ENCODE assay signal across 1 cellular context in the genomic region with DNA sequence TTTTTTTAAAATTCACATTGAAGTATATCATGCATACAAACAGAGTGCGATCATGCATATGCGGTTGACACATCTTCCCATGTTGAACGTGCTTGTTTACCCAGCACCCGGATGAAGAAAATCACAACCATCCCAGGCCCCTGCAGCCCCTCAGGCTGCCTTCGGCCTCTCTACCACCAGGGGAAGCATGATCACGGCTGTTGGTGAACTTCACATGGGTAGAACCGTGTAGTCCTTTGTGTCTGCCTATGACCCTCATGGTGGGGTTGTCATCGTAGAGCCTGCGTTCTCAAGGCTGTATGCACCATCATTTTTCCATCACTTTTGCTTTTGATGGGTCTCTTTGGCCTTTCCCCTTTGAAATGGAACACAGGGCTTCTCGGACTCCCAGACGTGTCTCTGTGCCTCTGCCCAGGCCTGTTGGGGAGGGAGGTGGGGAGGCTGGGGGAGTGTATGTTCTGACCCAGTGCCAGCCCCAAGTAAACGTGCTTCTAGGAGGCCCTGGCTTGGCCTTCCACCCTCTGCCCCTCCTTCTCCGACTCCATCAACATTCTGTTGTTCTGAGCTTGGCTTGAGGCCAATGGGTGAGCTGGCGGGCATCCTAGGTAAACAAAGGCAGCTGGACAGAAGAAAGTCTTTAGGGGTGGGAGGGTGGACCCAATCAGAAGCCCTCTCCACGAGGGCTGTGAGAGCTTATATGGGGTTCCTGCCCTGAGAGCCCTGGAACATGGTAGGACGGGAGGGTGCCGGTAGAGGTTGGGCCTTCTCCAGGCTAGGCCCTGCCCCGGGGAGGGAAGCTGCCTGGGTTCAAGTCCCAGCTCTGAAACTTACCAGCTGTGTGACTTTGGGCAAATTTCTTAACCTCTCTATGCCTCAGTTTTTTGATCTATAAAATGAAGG.
A peak's percentile ranks its signal among the peaks of the same experiment; 100 is the strongest.
TF ChIP-seq lines count a peak whose summit lies in the region.

No MANE protein-coding gene starts in this region.

TF ChIP-seq in SK-N-SH, 30 proteins besides CTCF, POLR2A, EP300 and RAD21 (continued from another document):
- TF ChIP-seq, protein P1, sequence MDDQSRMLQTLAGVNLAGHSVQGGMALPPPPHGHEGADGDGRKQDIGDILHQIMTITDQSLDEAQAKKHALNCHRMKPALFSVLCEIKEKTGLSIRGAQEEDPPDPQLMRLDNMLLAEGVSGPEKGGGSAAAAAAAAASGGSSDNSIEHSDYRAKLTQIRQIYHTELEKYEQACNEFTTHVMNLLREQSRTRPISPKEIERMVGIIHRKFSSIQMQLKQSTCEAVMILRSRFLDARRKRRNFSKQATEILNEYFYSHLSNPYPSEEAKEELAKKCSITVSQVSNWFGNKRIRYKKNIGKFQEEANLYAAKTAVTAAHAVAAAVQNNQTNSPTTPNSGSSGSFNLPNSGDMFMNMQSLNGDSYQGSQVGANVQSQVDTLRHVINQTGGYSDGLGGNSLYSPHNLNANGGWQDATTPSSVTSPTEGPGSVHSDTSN (IDR thresholded peaks at IDR 0.05), result peak; percentile 57
- no peak for TF ChIP-seq GATA2 (CRISPR knock-in tag; IDR thresholded peaks at IDR 0.05)
- TF ChIP-seq YY1 (IDR thresholded peaks at IDR 0.05; ENCODE audit: low read depth), result no peak
- TF ChIP-seq ELF1 (IDR thresholded peaks at IDR 0.05), result no peak
- TF ChIP-seq, protein P2, sequence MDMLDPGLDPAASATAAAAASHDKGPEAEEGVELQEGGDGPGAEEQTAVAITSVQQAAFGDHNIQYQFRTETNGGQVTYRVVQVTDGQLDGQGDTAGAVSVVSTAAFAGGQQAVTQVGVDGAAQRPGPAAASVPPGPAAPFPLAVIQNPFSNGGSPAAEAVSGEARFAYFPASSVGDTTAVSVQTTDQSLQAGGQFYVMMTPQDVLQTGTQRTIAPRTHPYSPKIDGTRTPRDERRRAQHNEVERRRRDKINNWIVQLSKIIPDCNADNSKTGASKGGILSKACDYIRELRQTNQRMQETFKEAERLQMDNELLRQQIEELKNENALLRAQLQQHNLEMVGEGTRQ (IDR thresholded peaks at IDR 0.05; ENCODE audit: borderline replicate concordance, low read depth, low read length), result no peak
- no peak for TF ChIP-seq FOXJ3 (CRISPR knock-in tag; IDR thresholded peaks at IDR 0.05)
- TF ChIP-seq TAF1 (IDR thresholded peaks at IDR 0.05; ENCODE audit: borderline replicate concordance, low read depth, low read length), result no peak
- TF ChIP-seq RFX5 (IDR thresholded peaks at IDR 0.05; ENCODE audit: low read length), result no peak
- no peak for TF ChIP-seq MEF2A (IDR thresholded peaks at IDR 0.05; ENCODE audit: borderline replicate concordance, low read depth)
- TF ChIP-seq, protein P3, sequence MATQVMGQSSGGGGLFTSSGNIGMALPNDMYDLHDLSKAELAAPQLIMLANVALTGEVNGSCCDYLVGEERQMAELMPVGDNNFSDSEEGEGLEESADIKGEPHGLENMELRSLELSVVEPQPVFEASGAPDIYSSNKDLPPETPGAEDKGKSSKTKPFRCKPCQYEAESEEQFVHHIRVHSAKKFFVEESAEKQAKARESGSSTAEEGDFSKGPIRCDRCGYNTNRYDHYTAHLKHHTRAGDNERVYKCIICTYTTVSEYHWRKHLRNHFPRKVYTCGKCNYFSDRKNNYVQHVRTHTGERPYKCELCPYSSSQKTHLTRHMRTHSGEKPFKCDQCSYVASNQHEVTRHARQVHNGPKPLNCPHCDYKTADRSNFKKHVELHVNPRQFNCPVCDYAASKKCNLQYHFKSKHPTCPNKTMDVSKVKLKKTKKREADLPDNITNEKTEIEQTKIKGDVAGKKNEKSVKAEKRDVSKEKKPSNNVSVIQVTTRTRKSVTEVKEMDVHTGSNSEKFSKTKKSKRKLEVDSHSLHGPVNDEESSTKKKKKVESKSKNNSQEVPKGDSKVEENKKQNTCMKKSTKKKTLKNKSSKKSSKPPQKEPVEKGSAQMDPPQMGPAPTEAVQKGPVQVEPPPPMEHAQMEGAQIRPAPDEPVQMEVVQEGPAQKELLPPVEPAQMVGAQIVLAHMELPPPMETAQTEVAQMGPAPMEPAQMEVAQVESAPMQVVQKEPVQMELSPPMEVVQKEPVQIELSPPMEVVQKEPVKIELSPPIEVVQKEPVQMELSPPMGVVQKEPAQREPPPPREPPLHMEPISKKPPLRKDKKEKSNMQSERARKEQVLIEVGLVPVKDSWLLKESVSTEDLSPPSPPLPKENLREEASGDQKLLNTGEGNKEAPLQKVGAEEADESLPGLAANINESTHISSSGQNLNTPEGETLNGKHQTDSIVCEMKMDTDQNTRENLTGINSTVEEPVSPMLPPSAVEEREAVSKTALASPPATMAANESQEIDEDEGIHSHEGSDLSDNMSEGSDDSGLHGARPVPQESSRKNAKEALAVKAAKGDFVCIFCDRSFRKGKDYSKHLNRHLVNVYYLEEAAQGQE (IDR thresholded peaks at IDR 0.05; ENCODE audit: low read depth, low read length), result peak; percentile 46; the same call in 1 of the 2 replicates
- TF ChIP-seq TCF12 (IDR thresholded peaks at IDR 0.05), result peak; percentile 90
- no peak for TF ChIP-seq GABPA (IDR thresholded peaks at IDR 0.05; ENCODE audit: low read depth)
- no peak for TF ChIP-seq JUND (IDR thresholded peaks at IDR 0.05)
